Comparison of ENCODE assay signal across 9 cellular contexts in genomic region chr5:142276517-142276916, GRCh38.
"Had no signal": no experiment of that assay in that cellular context is flagged by ENCODE, and none has a peak within 500 bp of the region (broad histone marks: within the 10 kb centered on the region; RNA-seq: fewer than 3 reads in every experiment).

No MANE protein-coding gene starts in this region.

- H3K27ac ChIP-seq: GM23248, HL-60 had no signal

- H3K9me3 Mint-ChIP-seq: H9, HFFc6 had no signal

- H3K4me3 Mint-ChIP-seq: H9, HFFc6 had no signal

- DNase-seq: GM23248, GOT3, H9, HCEC 1CT, HFFc6, IMR-90, KG1 had no signal

- H3K4me3 ChIP-seq: GM23248 had no signal

- H2AFZ ChIP-seq: GM23248 had no signal

- H3K27ac Mint-ChIP-seq: H9, HFFc6 had no signal

- FAIRE-seq: H54 had no signal

- H3K9ac ChIP-seq: GM23248 had no signal
